17 cellular contexts compared by ENCODE assay signal in the genomic region with DNA sequence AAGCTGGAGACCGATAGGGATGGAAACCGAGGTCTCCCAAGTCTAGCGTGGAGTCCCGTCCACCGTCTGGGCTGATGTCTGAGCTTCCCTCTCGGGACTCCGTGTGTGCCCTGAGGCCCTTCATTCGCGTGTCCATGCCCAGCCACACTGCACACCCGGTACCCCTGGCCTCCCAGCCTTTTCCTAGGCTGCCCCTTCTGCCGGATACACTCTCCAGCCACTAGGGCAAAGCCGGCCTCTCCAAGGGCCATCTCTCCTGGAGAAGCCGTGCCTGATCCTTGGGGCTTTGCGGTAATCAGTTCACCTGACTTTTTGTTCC. TPM values are rescaled to one million over a fixed set of nuclear protein-coding genes. Genes with fewer than 3 reads are reported as not detected.
DNase-seq lines count a peak whose midpoint lies in the region; ATAC-seq and TF ChIP-seq lines count a peak whose summit lies in the region.
"Had no signal": no experiment of that assay in that cellular context is flagged by ENCODE, and none has a peak within 500 bp of the region (broad histone marks: within the 10 kb centered on the region; RNA-seq: fewer than 3 reads in every experiment).

No MANE protein-coding gene starts in this region.

- H3K27me3 ChIP-seq in H7 (ENCODE audit: control insufficient read depth, insufficient read depth, low read length): no peaks in the 10 kb centered on the region
- H3K27me3 ChIP-seq in brain microvascular endothelial cell (replicated peaks): no peaks in the 10 kb centered on the region
- H3K27me3 ChIP-seq: testis had no signal

- ATAC-seq in GM18858 (IDR thresholded peaks at IDR 0.05; ENCODE audit: unreplicated experiment) (no peak), HG02884 (IDR thresholded peaks at IDR 0.05; ENCODE audit: unreplicated experiment) (no peak)
- ATAC-seq: psoas muscle had no signal

- H3K27ac ChIP-seq in brain microvascular endothelial cell: no peak overlapping the region
- H3K27ac ChIP-seq: C4-2B, psoas muscle, testis had no signal

- DNase-seq in H7 (peak; percentile 62), brain microvascular endothelial cell (no peak), iPS-NIHi11 (ENCODE audit: low spot score) (peak; percentile 26), retina (peak; percentile 83), cerebellar cortex (ENCODE audit: low spot score) (no peak), hepatic stellate cell (ENCODE audit: low spot score) (no peak)
- DNase-seq: ACHN; activated CD4-positive, alpha-beta memory T cell treated with anti-CD3 and anti-CD28 coated beads for 36 hours; activated naive CD4-positive, alpha-beta T cell treated with Interleukin-2 at 50 U/mL for 16 hours; anterior cingulate cortex; foreskin fibroblast; NCI-H2029; psoas muscle had no signal

- H3K36me3 ChIP-seq in H7 (replicated peaks; ENCODE audit: control insufficient read depth, insufficient read depth, low read length) (no peaks in the 10 kb centered on the region), brain microvascular endothelial cell (replicated peaks) (no peaks in the 10 kb centered on the region)

- H3K4me3 ChIP-seq in H7 (ENCODE audit: insufficient read depth, low read depth, low read length) (no peak overlapping the region; the same call in 1 of the 2 replicates), brain microvascular endothelial cell (ENCODE audit: low read depth, low read length) (no peak overlapping the region)
- H3K4me3 ChIP-seq: psoas muscle had no signal

- in situ Hi-C loops in brain microvascular endothelial cell (cut with HindIII; ENCODE audit: low pct_ligation_motif_present, low sequenced_read_pairs): no loop called here

- peak; percentile 25 for TF ChIP-seq CTCF in brain microvascular endothelial cell (IDR thresholded peaks at IDR 0.05; ENCODE audit: low read depth, low read length, missing control alignments)

RNA-seq across cellular contexts. Expression of gene SLC2A1, which starts 49.4 kb away (rescaled TPM):
- 90.9 and 93.7 TPM in 2 replicates for total RNA-seq in H7 (2014; rRNA removed; shearing (Covaris generic))

Comparison
In these comparisons a context has a peak if more than half of its experiments do, and no peak if none do; other contexts are left out.
1. DNase-seq: peak in H7 (single experiment), iPS-NIHi11 (single experiment) and retina (single experiment); none in brain microvascular endothelial cell (single experiment), cerebellar cortex (single experiment) and hepatic stellate cell (single experiment).